Comparison of ENCODE assay signal across 21 cellular contexts in genomic region chrX:97481228-97481627, GRCh38.
"Had no signal": no experiment of that assay in that cellular context is flagged by ENCODE, and none has a peak within 500 bp of the region (broad histone marks: within the 10 kb centered on the region; RNA-seq: fewer than 3 reads in every experiment).

No MANE protein-coding gene starts in this region.

- H3K36me3 ChIP-seq: breast epithelium, SJSA1 had no signal

- H3K9me3 Mint-ChIP-seq: activated CD4-positive, alpha-beta memory T cell treated with anti-CD3 and anti-CD28 coated beads, Interleukin-2, amount 10 ng/mL, durations not matched to agents 7 days and 5 days; activated naive CD4-positive, alpha-beta T cell treated with anti-CD3 and anti-CD28 coated beads, Interleukin-2, amount 10 ng/mL, durations not matched to agents 7 days and 5 days; activated naive CD8-positive, alpha-beta T cell treated with anti-CD3 and anti-CD28 coated beads for 36 hours; activated T-cell treated with anti-CD3 and anti-CD28 coated beads, Interleukin-2, amount 50 U/mL, for 72 hours; activated T-helper 2 cell treated with anti-CD3 and anti-CD28 coated beads, Interferon-gamma antibody, Interleukin-2, Interleukin-4, amounts not matched to agents 10 μg/mL and 5 μg/mL and 100 μg/mL, durations not matched to agents 14 hours and 24 hours and 36 hours had no signal

- H3K27me3 ChIP-seq: breast epithelium, SJSA1 had no signal

- H3K36me3 Mint-ChIP-seq: activated naive CD4-positive, alpha-beta T cell treated with anti-CD3 and anti-CD28 coated beads, Interleukin-2, amount 10 ng/mL, durations not matched to agents 7 days and 5 days had no signal

- H3K27ac Mint-ChIP-seq: activated CD4-positive, alpha-beta memory T cell treated with anti-CD3 and anti-CD28 coated beads, Interleukin-2, amount 10 ng/mL, durations not matched to agents 7 days and 5 days; activated naive CD4-positive, alpha-beta T cell treated with anti-CD3 and anti-CD28 coated beads, Interleukin-2, amount 10 ng/mL, durations not matched to agents 7 days and 5 days; activated naive CD8-positive, alpha-beta T cell treated with anti-CD3 and anti-CD28 coated beads for 36 hours; activated T-cell treated with anti-CD3 and anti-CD28 coated beads, Interleukin-2, amount 50 U/mL, for 72 hours; activated T-helper 2 cell treated with anti-CD3 and anti-CD28 coated beads, Interferon-gamma antibody, Interleukin-2, Interleukin-4, amounts not matched to agents 10 μg/mL and 5 μg/mL and 100 μg/mL, durations not matched to agents 14 hours and 24 hours and 36 hours; T-helper 17 cell had no signal

- H3K27me3 Mint-ChIP-seq: activated CD4-positive, alpha-beta memory T cell treated with anti-CD3 and anti-CD28 coated beads, Interleukin-2, amount 10 ng/mL, durations not matched to agents 7 days and 5 days; activated naive CD4-positive, alpha-beta T cell treated with anti-CD3 and anti-CD28 coated beads, Interleukin-2, amount 10 ng/mL, durations not matched to agents 7 days and 5 days; activated naive CD8-positive, alpha-beta T cell treated with anti-CD3 and anti-CD28 coated beads for 36 hours; T-helper 17 cell had no signal

- H3K4me1 ChIP-seq: breast epithelium, SJSA1 had no signal

- H3K27ac ChIP-seq: breast epithelium, SJSA1 had no signal

- ATAC-seq: activated T-cell treated with anti-CD3 and anti-CD28 coated beads, Interleukin-2, amount 50 U/mL, for 72 hours; T-helper 17 cell had no signal

- DNase-seq: activated CD4-positive, alpha-beta memory T cell treated with anti-CD3 and anti-CD28 coated beads, Interleukin-2, amount 10 ng/mL, durations not matched to agents 7 days and 5 days; activated CD4-positive, alpha-beta T cell treated with anti-CD3 and anti-CD28 coated beads, Interleukin-2, amount 50 U/mL, for 1 hour; activated CD4-positive, CD25-positive, alpha-beta regulatory T cell; activated gamma-delta T cell treated with Interleukin-2 at 50 U/mL for 16 hours; activated naive CD4-positive, alpha-beta T cell treated with anti-CD3 and anti-CD28 coated beads, Interleukin-2, amount 10 ng/mL, durations not matched to agents 7 days and 5 days; activated naive CD8-positive, alpha-beta T cell treated with anti-CD3 and anti-CD28 coated beads for 36 hours; activated T-cell treated with anti-CD3 and anti-CD28 coated beads, Interleukin-2, amount 50 U/mL, for 72 hours; caudate nucleus; KG1; NCI-H1092; NCI-H1417; NCI-H1930; NCI-H2107; NCI-H446; NCI-H524; SHP77; T-helper 17 cell; T-helper 9 cell had no signal

- H3K4me3 ChIP-seq: breast epithelium, SJSA1 had no signal

- H3K4me1 Mint-ChIP-seq: activated CD4-positive, alpha-beta memory T cell treated with anti-CD3 and anti-CD28 coated beads, Interleukin-2, amount 10 ng/mL, durations not matched to agents 7 days and 5 days; activated naive CD4-positive, alpha-beta T cell treated with anti-CD3 and anti-CD28 coated beads, Interleukin-2, amount 10 ng/mL, durations not matched to agents 7 days and 5 days; activated naive CD8-positive, alpha-beta T cell treated with anti-CD3 and anti-CD28 coated beads for 36 hours; T-helper 17 cell had no signal

- H3K4me3 Mint-ChIP-seq: activated CD4-positive, alpha-beta memory T cell treated with anti-CD3 and anti-CD28 coated beads, Interleukin-2, amount 10 ng/mL, durations not matched to agents 7 days and 5 days; activated naive CD4-positive, alpha-beta T cell treated with anti-CD3 and anti-CD28 coated beads, Interleukin-2, amount 10 ng/mL, durations not matched to agents 7 days and 5 days; activated naive CD8-positive, alpha-beta T cell treated with anti-CD3 and anti-CD28 coated beads for 36 hours; activated T-cell treated with anti-CD3 and anti-CD28 coated beads, Interleukin-2, amount 50 U/mL, for 72 hours; T-helper 17 cell had no signal
